In the genomic region with DNA sequence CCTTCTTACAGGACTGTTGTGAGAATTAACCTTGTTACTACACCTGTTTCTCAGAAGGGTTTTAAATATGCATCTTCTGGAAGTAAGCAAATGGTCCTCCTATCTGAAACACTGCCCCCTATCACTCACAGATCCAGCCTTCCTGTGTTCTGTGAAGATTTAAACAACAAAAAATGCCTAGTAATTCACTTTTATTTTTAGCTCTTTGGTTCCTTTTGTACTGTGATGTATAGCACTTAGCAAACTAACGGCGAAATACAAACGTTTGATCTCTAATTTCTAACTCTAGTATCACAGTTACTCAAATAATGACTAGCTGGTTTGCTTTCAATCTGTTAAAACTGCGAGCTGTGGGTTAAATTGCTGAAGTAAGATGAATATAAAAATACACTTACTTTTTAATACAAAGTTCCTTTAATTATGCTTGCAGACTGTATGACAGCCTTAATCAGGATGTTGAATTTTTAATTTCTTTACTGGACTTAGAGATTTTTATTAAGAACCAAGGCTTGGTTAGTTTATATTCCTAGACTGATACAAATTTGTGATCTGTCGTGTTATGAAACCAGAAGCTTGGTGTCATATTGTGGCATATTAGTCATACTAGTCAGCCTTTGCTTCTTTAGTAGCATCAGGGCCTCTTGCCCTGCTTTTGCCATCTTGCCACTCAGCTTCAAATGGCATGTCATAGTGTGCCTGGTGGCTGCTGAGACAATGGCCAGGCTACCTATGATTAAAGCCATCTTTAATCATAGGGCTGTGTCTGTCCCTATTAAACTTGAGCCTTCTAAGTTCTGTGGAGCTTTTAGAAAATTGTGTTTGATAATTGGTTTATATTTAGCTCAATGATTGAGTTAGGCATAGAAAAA, we compare ENCODE assay signal across 1 cellular context.
TF ChIP-seq lines count a peak whose summit lies in the region.

No MANE protein-coding gene starts in this region.

TF ChIP-seq in A549, 52 proteins besides CTCF, POLR2A, EP300 and RAD21 (continued from another document):
- TF ChIP-seq, protein P1, sequence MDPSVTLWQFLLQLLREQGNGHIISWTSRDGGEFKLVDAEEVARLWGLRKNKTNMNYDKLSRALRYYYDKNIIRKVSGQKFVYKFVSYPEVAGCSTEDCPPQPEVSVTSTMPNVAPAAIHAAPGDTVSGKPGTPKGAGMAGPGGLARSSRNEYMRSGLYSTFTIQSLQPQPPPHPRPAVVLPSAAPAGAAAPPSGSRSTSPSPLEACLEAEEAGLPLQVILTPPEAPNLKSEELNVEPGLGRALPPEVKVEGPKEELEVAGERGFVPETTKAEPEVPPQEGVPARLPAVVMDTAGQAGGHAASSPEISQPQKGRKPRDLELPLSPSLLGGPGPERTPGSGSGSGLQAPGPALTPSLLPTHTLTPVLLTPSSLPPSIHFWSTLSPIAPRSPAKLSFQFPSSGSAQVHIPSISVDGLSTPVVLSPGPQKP (IDR thresholded peaks at IDR 0.05; ENCODE audit: low read depth, low read length), result no peak
- no peak for TF ChIP-seq EHF (CRISPR knock-in tag; IDR thresholded peaks at IDR 0.05)
TF ChIP-seq in A549: peak in this region for 0.
